ENCODE assay signal across 34 cellular contexts in genomic region chr9:123606141-123606540, GRCh38.
"Had no signal": no experiment of that assay in that cellular context is flagged by ENCODE, and none has a peak within 500 bp of the region (broad histone marks: within the 10 kb centered on the region; RNA-seq: fewer than 3 reads in every experiment).

No MANE protein-coding gene starts in this region.

- H3K36me3 ChIP-seq: MG63 had no signal

- H3K27me3 ChIP-seq: MG63 had no signal

- H3K9me3 ChIP-seq: MG63 had no signal

- DNase-seq: Karpas-422, Kasumi-1, MG63, MM.1S, MV-4-11, NCI-H1048, NCI-H1092, NCI-H1092 treated with DMSO at 0.1 percent for 48 hours, NCI-H1105, NCI-H1105 treated with DMSO at 0.1 percent for 48 hours, NCI-H1417 treated with DMSO at 0.1 percent for 48 hours, NCI-H1436, NCI-H1436 treated with DMSO at 0.1 percent for 48 hours, NCI-H146, NCI-H1694, NCI-H1694 treated with DMSO at 0.1 percent for 48 hours, NCI-H187, NCI-H187 treated with DMSO at 0.1 percent for 48 hours, NCI-H1930, NCI-H2029, NCI-H2029 treated with DMSO at 0.1 percent for 48 hours, NCI-H2081 treated with DMSO at 0.1 percent for 48 hours, NCI-H2107, NCI-H2171, NCI-H2171 treated with DMSO at 0.1 percent for 48 hours, NCI-H2227 treated with DMSO at 0.1 percent for 48 hours, NCI-H226, NCI-H345, NCI-H446, NCI-H446 treated with DMSO at 0.1 percent for 48 hours, NCI-H510A, NCI-H510A treated with DMSO at 0.1 percent for 48 hours, NCI-H524, NCI-H524 treated with DMSO at 0.1 percent for 48 hours had no signal

- H3K4me3 ChIP-seq: MG63 had no signal
